Comparison of ENCODE assay signal across 8 cellular contexts in genomic region chr12:113184098-113184899, GRCh38. TPM values are rescaled to one million over a fixed set of nuclear protein-coding genes. Genes with fewer than 3 reads are reported as not detected.
DNase-seq lines count a peak whose midpoint lies in the region; ATAC-seq and TF ChIP-seq lines count a peak whose summit lies in the region.

No MANE protein-coding gene starts in this region.

- ATAC-seq in HG02973 (IDR thresholded peaks at IDR 0.05; ENCODE audit: unreplicated experiment) (peak; percentile 50), SK-N-SH treated with all-trans-retinoic acid at 6 μM for 48 hours (peak; percentile 79)

- H3K27me3 Mint-ChIP-seq in activated T-cell treated with anti-CD3 and anti-CD28 coated beads, Interleukin-2, amount 50 U/mL, for 24 hours, result no peaks in the 10 kb centered on the region
- no peaks in the 10 kb centered on the region for H3K27me3 Mint-ChIP-seq in progenitor cell of endocrine pancreas

- peak overlapping the region; percentile 98 for H3K27ac Mint-ChIP-seq in activated T-cell treated with anti-CD3 and anti-CD28 coated beads, Interleukin-2, amount 50 U/mL, for 24 hours
- H3K27ac Mint-ChIP-seq in progenitor cell of endocrine pancreas, result peak overlapping the region; percentile 91

- H3K4me3 Mint-ChIP-seq in activated T-cell treated with anti-CD3 and anti-CD28 coated beads, Interleukin-2, amount 50 U/mL, for 24 hours, result peak overlapping the region; percentile 97
- peak overlapping the region; percentile 87 for H3K4me3 Mint-ChIP-seq in progenitor cell of endocrine pancreas (ENCODE audit: low read depth)

- H3K4me1 Mint-ChIP-seq in activated T-cell treated with anti-CD3 and anti-CD28 coated beads, Interleukin-2, amount 50 U/mL, for 24 hours (ENCODE audit: low read depth), result peaks cover 49% of the 10 kb centered on the region
- H3K4me1 Mint-ChIP-seq in progenitor cell of endocrine pancreas (ENCODE audit: low read depth), result peaks cover 13% of the 10 kb centered on the region

- H3K36me3 Mint-ChIP-seq in activated T-cell treated with anti-CD3 and anti-CD28 coated beads, Interleukin-2, amount 50 U/mL, for 24 hours (ENCODE audit: low read depth), result peaks cover 83% of the 10 kb centered on the region
- H3K36me3 Mint-ChIP-seq in progenitor cell of endocrine pancreas (ENCODE audit: insufficient read depth), result peaks cover 18% of the 10 kb centered on the region

- no peaks in the 10 kb centered on the region for H3K9me3 Mint-ChIP-seq in activated T-cell treated with anti-CD3 and anti-CD28 coated beads, Interleukin-2, amount 50 U/mL, for 24 hours
- no peaks in the 10 kb centered on the region for H3K9me3 Mint-ChIP-seq in progenitor cell of endocrine pancreas (ENCODE audit: low read depth)

- H3K4me3 ChIP-seq in foreskin fibroblast (ENCODE audit: low read depth in 1 of 2, low read length in 2 of 2), result peak overlapping the region; percentile 67 to 98

- DNase-seq in activated T-cell treated with anti-CD3 and anti-CD28 coated beads, Interleukin-2, amount 50 U/mL, for 24 hours, result no peak
- DNase-seq in activated T-cell treated with anti-CD3 and anti-CD28 coated beads, Interleukin-2, amount 50 U/mL, for 1 hour, result no peak
- DNase-seq in foreskin fibroblast (no peak), progenitor cell of endocrine pancreas (ENCODE audit: low spot score, unreplicated experiment) (no peak), hypothalamus (lab: John Stamatoyannopoulos, UW) (no peak)
- DNase-seq in activated effector memory CD4-positive, alpha-beta T cell treated with Interleukin-2 at 50 U/mL for 16 hours, result no peak

- TF ChIP-seq CTCF in foreskin fibroblast (IDR thresholded peaks at IDR 0.05; ENCODE audit: low read depth, low read length) (no peak), progenitor cell of endocrine pancreas (IDR thresholded peaks at IDR 0.05; ENCODE audit: unreplicated experiment) (no peak)

TF ChIP-seq in SK-N-SH treated with all-trans-retinoic acid at 6 μM for 48 hours, 23 proteins besides CTCF, POLR2A, EP300 and RAD21:
- TF ChIP-seq TOX (CRISPR knock-in tag; IDR thresholded peaks at IDR 0.05; ENCODE audit: borderline replicate concordance) (no peak), ARNTL (CRISPR knock-in tag; IDR thresholded peaks at IDR 0.05; ENCODE audit: borderline replicate concordance, low read depth) (no peak), OSR1 (CRISPR knock-in tag; IDR thresholded peaks at IDR 0.05) (no peak), CSRNP3 (CRISPR knock-in tag; IDR thresholded peaks at IDR 0.05) (no peak), ZNF70 (CRISPR knock-in tag; IDR thresholded peaks at IDR 0.05) (no peak), POU6F1 (CRISPR knock-in tag; IDR thresholded peaks at IDR 0.05; ENCODE audit: borderline replicate concordance, low read depth) (no peak), ZNF565 (CRISPR knock-in tag; conservative IDR thresholded peaks at IDR 0.05; ENCODE audit: low read depth) (no peak), PATZ1 (CRISPR knock-in tag; IDR thresholded peaks at IDR 0.05; ENCODE audit: borderline replicate concordance) (no peak)

RNA-seq across cellular contexts. Expression of gene DDX54, which starts 1.0 kb away (rescaled TPM):
- total RNA-seq in progenitor cell of endocrine pancreas, result 61.5 and 66.1 TPM in 2 replicates

RNA-seq across cellular contexts. Expression of gene RITA1, which starts 1.2 kb away (rescaled TPM):
- 15.6 and 16.2 TPM in 2 replicates for total RNA-seq in progenitor cell of endocrine pancreas

RNA-seq across cellular contexts. Expression of gene CFAP73, which starts 34.8 kb away (rescaled TPM):
- not detected in 2 replicates for total RNA-seq in progenitor cell of endocrine pancreas

RNA-seq across cellular contexts. Expression of gene TPCN1, which starts 37.0 kb away (rescaled TPM):
- 32.1 and 34.1 TPM in 2 replicates for total RNA-seq in progenitor cell of endocrine pancreas

RNA-seq across cellular contexts. Expression of gene RASAL1, which starts 48.7 kb away (rescaled TPM):
- 0.36 and 0.46 TPM in 2 replicates for total RNA-seq in progenitor cell of endocrine pancreas
